11 cellular contexts compared by ENCODE assay signal in the genomic region with DNA sequence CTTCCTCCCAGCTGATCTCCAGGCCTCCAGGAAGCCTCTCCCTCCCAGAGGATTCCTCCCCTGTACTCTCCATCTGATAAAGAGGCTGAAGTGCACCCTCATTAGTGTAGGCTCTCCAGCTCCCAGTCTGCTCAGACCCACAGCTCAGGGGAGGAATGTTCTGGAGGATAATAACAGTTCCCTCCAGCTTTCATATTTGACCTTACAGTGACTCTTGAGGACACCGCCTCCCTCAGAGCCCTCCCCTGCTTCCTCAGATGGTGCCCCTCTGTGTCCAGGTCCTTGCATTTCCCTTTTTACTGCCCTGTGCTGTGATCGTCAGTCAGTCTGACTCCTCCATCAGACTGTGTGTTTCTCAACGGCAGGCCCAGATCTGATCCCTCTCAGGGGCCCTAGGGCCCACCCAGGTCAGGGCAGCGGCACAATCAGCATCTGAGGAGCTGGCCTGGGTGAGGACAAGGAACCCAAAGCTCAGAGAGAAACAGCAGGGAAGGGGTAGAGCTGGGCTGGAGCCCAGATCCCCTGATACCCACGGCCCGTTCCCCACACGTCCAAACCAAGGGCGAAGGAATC. TPM values are rescaled to one million over a fixed set of nuclear protein-coding genes. Genes with fewer than 3 reads are reported as not detected.
A peak's percentile ranks its signal among the peaks of the same experiment; 100 is the strongest.
DNase-seq lines count a peak whose midpoint lies in the region; ATAC-seq and TF ChIP-seq lines count a peak whose summit lies in the region.
"Had no signal": no experiment of that assay in that cellular context is flagged by ENCODE, and none has a peak within 500 bp of the region (broad histone marks: within the 10 kb centered on the region; RNA-seq: fewer than 3 reads in every experiment).

No MANE protein-coding gene starts in this region.

- TF ChIP-seq CTCF in Peyer's patch (IDR thresholded peaks at IDR 0.05): no peak

- DNase-seq in T-helper 1 cell (no peak), Peyer's patch (peak in 2 of 3 donors; percentile 56 to 62), retina (peak; percentile 63)
- DNase-seq: PC-3 had no signal

- peaks cover 0 to 10% of the 10 kb centered on the region in 2 donors for H3K27me3 ChIP-seq in Peyer's patch
- peaks cover 25 to 31% of the 10 kb centered on the region in 2 donors for H3K27me3 ChIP-seq in duodenal mucosa (ENCODE audit: control insufficient read depth in 1 of 2, insufficient read depth in 2 of 2, low read length in 2 of 2)

- peak overlapping the region in 3 of 4 donors; percentile 65 to 97 (median 94) for H3K27ac ChIP-seq in Peyer's patch
- no peak overlapping the region for H3K27ac ChIP-seq in duodenal mucosa (ENCODE audit: low read depth, low read length)
- H3K27ac ChIP-seq: coronary artery, KMS-11 had no signal

- H3K4me1 Mint-ChIP-seq in T-helper 1 cell treated with Interleukin-12 subunit alpha and Interleukin-12 subunit beta and Interleukin-4 antibody, amounts not matched to agents 30 μg/mL and 1 μg/mL, for 36 hours (ENCODE audit: low read depth): peaks cover 38% of the 10 kb centered on the region

- H3K4me1 ChIP-seq in Peyer's patch (peaks cover 0 to 19% (median 9%) of the 10 kb centered on the region in 4 donors), duodenal mucosa (ENCODE audit: control insufficient read depth in 1 of 2, insufficient read depth in 2 of 2, low read length in 2 of 2) (peaks cover 6 to 12% of the 10 kb centered on the region in 2 donors)

- no peaks in the 10 kb centered on the region for H3K9me3 ChIP-seq in Peyer's patch
- H3K9me3 ChIP-seq in duodenal mucosa (ENCODE audit: control insufficient read depth in 1 of 2, low read length in 2 of 2): peaks cover 0 to 3% of the 10 kb centered on the region in 2 donors

- H3K36me3 ChIP-seq in Peyer's patch (no peaks in the 10 kb centered on the region), duodenal mucosa (ENCODE audit: control insufficient read depth in 1 of 2, insufficient read depth in 2 of 2, low read length in 2 of 2) (no peaks in the 10 kb centered on the region)

- peaks cover 8% of the 10 kb centered on the region for H3K36me3 Mint-ChIP-seq in T-helper 1 cell treated with Interleukin-12 subunit alpha and Interleukin-12 subunit beta and Interleukin-4 antibody, amounts not matched to agents 30 μg/mL and 1 μg/mL, for 36 hours (ENCODE audit: low read depth)

- H3K9me3 Mint-ChIP-seq in T-helper 1 cell treated with Interleukin-12 subunit alpha and Interleukin-12 subunit beta and Interleukin-4 antibody, amounts not matched to agents 30 μg/mL and 1 μg/mL, for 36 hours: no peaks in the 10 kb centered on the region

- no peak for TF ChIP-seq POLR2A in Peyer's patch (IDR thresholded peaks at IDR 0.05)

- H3K4me3 ChIP-seq in Peyer's patch (peak overlapping the region in 2 of 4 donors; percentile 64 to 68), duodenal mucosa (ENCODE audit: low read depth in 1 of 2, low read length in 2 of 2) (peak overlapping the region; percentile 42 to 50)

- H3K9ac ChIP-seq in duodenal mucosa (ENCODE audit: low read depth in 1 of 2, low read length in 2 of 2): peak overlapping the region in 1 of 2 donors; percentile 58
- H3K9ac ChIP-seq: KMS-11 had no signal

- H3K27ac Mint-ChIP-seq in T-helper 1 cell treated with Interleukin-12 subunit alpha and Interleukin-12 subunit beta and Interleukin-4 antibody, amounts not matched to agents 30 μg/mL and 1 μg/mL, for 36 hours: peak overlapping the region; percentile 74

- H3K27me3 Mint-ChIP-seq in T-helper 1 cell treated with Interleukin-12 subunit alpha and Interleukin-12 subunit beta and Interleukin-4 antibody, amounts not matched to agents 30 μg/mL and 1 μg/mL, for 36 hours (ENCODE audit: low read depth): peaks cover 4% of the 10 kb centered on the region

- no peak for ATAC-seq in activated CD4-positive, CD25-positive, alpha-beta regulatory T cell treated with anti-CD3 and anti-CD28 coated beads, Interleukin-2, amount 50 U/mL, for 24 hours
- no peak for ATAC-seq in HG02970 (IDR thresholded peaks at IDR 0.05; ENCODE audit: low FRiP score, unreplicated experiment)
- ATAC-seq in GM21367 (IDR thresholded peaks at IDR 0.05; ENCODE audit: unreplicated experiment): no peak

- H3K4me3 Mint-ChIP-seq in T-helper 1 cell treated with Interleukin-12 subunit alpha and Interleukin-12 subunit beta and Interleukin-4 antibody, amounts not matched to agents 30 μg/mL and 1 μg/mL, for 36 hours: peak overlapping the region; percentile 56

RNA-seq across cellular contexts. Expression of a gene that starts 1.1 kb away (rescaled TPM):
- 1 to 10 TPM in 2 of 4 donors, under 1 TPM in 1, not detected in 1; 0.88 to 7.4 (median 1.7) TPM for total RNA-seq in Peyer's patch
- total RNA-seq: PC-3 had no signal

RNA-seq across cellular contexts. Expression of a gene that starts 29.7 kb away (rescaled TPM):
- 1 to 10 TPM in 3 of 4 donors, not detected in 1; 1.4 to 6.2 (median 2.0) TPM for total RNA-seq in Peyer's patch
- total RNA-seq: PC-3 had no signal

Comparison
In these comparisons a context has a peak if more than half of its experiments do, and no peak if none do; other contexts are left out.
1. DNase-seq: peak in Peyer's patch (2 of 3) and retina (single experiment); none in T-helper 1 cell (0 of 5).